ENCODE assay signal across 11 cellular contexts in the genomic region with DNA sequence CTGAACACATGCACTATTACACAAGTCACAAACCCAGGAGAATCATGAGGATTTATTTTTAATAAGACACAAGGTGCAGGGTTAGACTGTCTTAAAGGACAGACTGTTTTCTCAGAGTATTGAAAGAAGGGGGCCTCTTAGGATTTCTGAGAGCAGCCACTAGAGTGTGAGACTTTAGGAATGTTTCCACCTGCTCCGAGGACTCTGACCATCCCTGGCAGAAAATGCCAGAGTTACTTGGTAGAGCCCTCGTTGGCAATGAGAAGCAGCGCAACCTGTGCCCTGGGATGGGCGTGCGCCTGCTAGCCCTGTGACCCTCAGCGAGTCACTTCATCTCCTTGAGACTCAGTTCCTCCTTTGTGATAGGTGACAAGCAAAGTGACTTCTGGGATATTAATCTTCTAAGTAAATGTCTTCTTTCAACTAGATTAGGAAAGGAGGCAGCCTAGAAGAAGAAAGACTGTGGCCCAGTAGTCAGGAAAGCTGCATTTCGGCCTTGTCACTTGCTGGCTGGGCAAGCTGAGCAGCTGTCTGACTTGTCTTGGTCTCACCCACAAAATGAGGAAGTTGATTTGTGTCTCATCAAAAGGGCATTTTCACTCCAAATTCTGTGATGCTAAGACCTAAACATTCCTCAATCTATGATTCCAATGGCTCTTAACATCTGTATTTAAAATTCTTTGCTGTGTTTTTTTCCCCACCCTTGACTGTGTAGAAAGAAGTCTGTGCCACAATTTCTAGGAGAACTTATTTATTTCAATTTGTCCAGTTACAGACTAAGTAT.
DNase-seq lines count a peak whose midpoint lies in the region; ATAC-seq and TF ChIP-seq lines count a peak whose summit lies in the region.
"Had no signal": no experiment of that assay in that cellular context is flagged by ENCODE, and none has a peak within 500 bp of the region (broad histone marks: within the 10 kb centered on the region; RNA-seq: fewer than 3 reads in every experiment).

No MANE protein-coding gene starts in this region.

- no peak overlapping the region for H3K4me3 ChIP-seq in smooth muscle cell
- H3K4me3 ChIP-seq: mucosa of descending colon, SK-N-MC had no signal

- H3K36me3 Mint-ChIP-seq in MCF 10A (ENCODE audit: insufficient read depth, unreplicated experiment): no peaks in the 10 kb centered on the region
- no peaks in the 10 kb centered on the region for H3K36me3 Mint-ChIP-seq in activated CD4-positive, alpha-beta T cell treated with anti-CD3 and anti-CD28 coated beads, Interleukin-2, amount 10 ng/mL, durations not matched to agents 24 days and 14 days (ENCODE audit: low read depth)

- H3K36me3 ChIP-seq in smooth muscle cell (ENCODE audit: low read depth): no peaks in the 10 kb centered on the region

- CTCF ChIA-PET in MCF 10A (lab: Yijun Ruan, JAX): interaction anchor here (1.1 to 3.5 kb wide), 3 partner anchors 17 to 143 kb away, joined by 3 to 23 read pairs (median 4); no protein-coding TSS in a partner anchor

- H3K27ac Mint-ChIP-seq in MCF 10A (ENCODE audit: low read depth, unreplicated experiment): peak overlapping the region; percentile 98
- H3K27ac Mint-ChIP-seq in activated CD4-positive, alpha-beta T cell treated with anti-CD3 and anti-CD28 coated beads, Interleukin-2, amount 10 ng/mL, durations not matched to agents 24 days and 14 days: no peak overlapping the region

- H3K27ac ChIP-seq in smooth muscle cell (ENCODE audit: low read depth): peak overlapping the region; percentile 61
- H3K27ac ChIP-seq: SK-N-MC had no signal

- H3F3A ChIP-seq in smooth muscle cell (ENCODE audit: low read depth): no peaks in the 10 kb centered on the region

- DNase-seq in KG1 (lab: John Stamatoyannopoulos, UW) (peak; percentile 13), MCF 10A (ENCODE audit: unreplicated experiment) (no peak), smooth muscle cell (lab: John Stamatoyannopoulos, UW; ENCODE audit: unreplicated experiment) (no peak), NCI-H1048 (lab: John Stamatoyannopoulos, UW) (no peak), sciatic nerve (ENCODE audit: low spot score) (no peak)
- no peak for DNase-seq in activated CD4-positive, alpha-beta T cell treated with anti-CD3 and anti-CD28 coated beads, Interleukin-2, amount 10 ng/mL, durations not matched to agents 24 days and 14 days
- no peak for DNase-seq in activated CD4-positive, alpha-beta T cell treated with anti-CD3 and anti-CD28 coated beads, Interleukin-2, amount 50 U/mL, for 1 hour
- DNase-seq: mucosa of descending colon, NCI-H2081 treated with DMSO at 0.1 percent for 48 hours had no signal

- no peaks in the 10 kb centered on the region for H3K27me3 Mint-ChIP-seq in MCF 10A (ENCODE audit: insufficient read depth, unreplicated experiment)
- H3K27me3 Mint-ChIP-seq in activated CD4-positive, alpha-beta T cell treated with anti-CD3 and anti-CD28 coated beads, Interleukin-2, amount 10 ng/mL, durations not matched to agents 24 days and 14 days: peaks cover 16% of the 10 kb centered on the region

- WGBS in smooth muscle cell (ENCODE audit: low lambda C conversion rate): 97% methylated on average over 7 of the region's 7 CpGs

- no peaks in the 10 kb centered on the region for H3K79me2 ChIP-seq in smooth muscle cell (ENCODE audit: low read depth)

- H3K27me3 ChIP-seq in smooth muscle cell (ENCODE audit: low read depth): no peaks in the 10 kb centered on the region

- no peaks in the 10 kb centered on the region for H3K9me3 ChIP-seq in smooth muscle cell (replicated peaks; ENCODE audit: low read depth)
- H3K9me3 ChIP-seq: mucosa of descending colon had no signal

- no peaks in the 10 kb centered on the region for H3K4me1 ChIP-seq in smooth muscle cell (ENCODE audit: low read depth)

- ATAC-seq in GM18868 (IDR thresholded peaks at IDR 0.05; ENCODE audit: unreplicated experiment) (peak; percentile 82), sciatic nerve (no peak)
- ATAC-seq: mucosa of descending colon had no signal

- no peak overlapping the region for H3K4me2 ChIP-seq in smooth muscle cell

- POLR2A ChIA-PET in MCF 10A (lab: Yijun Ruan, JAX): interaction anchor here (0.6 to 3.9 kb wide), 11 partner anchors 12 to 468 kb away, joined by 3 to 62 read pairs (median 19); a partner anchor contains a TSS

- intact Hi-C loops in MCF 10A (cut with micrococcal nuclease): no loop called here
- intact Hi-C loops in activated CD4-positive, alpha-beta T cell treated with anti-CD3 and anti-CD28 coated beads, Interleukin-2, amount 10 ng/mL, durations not matched to agents 24 days and 14 days (cut with micrococcal nuclease): no loop called here
- intact Hi-C loops in sciatic nerve (cut with DNase I): no loop called here

- H3K9me3 Mint-ChIP-seq in MCF 10A (ENCODE audit: unreplicated experiment): no peaks in the 10 kb centered on the region
- no peaks in the 10 kb centered on the region for H3K9me3 Mint-ChIP-seq in activated CD4-positive, alpha-beta T cell treated with anti-CD3 and anti-CD28 coated beads, Interleukin-2, amount 10 ng/mL, durations not matched to agents 24 days and 14 days

- no peak overlapping the region for H3K4me3 Mint-ChIP-seq in MCF 10A (ENCODE audit: unreplicated experiment)
- H3K4me3 Mint-ChIP-seq in activated CD4-positive, alpha-beta T cell treated with anti-CD3 and anti-CD28 coated beads, Interleukin-2, amount 10 ng/mL, durations not matched to agents 24 days and 14 days: no peak overlapping the region

- H4K20me1 ChIP-seq in smooth muscle cell (ENCODE audit: low read depth): no peaks in the 10 kb centered on the region

- H2AFZ ChIP-seq in smooth muscle cell (ENCODE audit: low read depth): no peak overlapping the region

- TF ChIP-seq CTCF in MCF 10A (IDR thresholded peaks at IDR 0.05; ENCODE audit: unreplicated experiment) (no peak), smooth muscle cell (IDR thresholded peaks at IDR 0.05; ENCODE audit: borderline replicate concordance, insufficient read depth, poor library complexity, severe bottlenecking) (no peak)

- H3K9ac ChIP-seq in smooth muscle cell (ENCODE audit: low read depth): no peak overlapping the region

- BruUV-seq in MCF 10A (replicated peaks; lab: Mats Ljungman, UMichigan): TSS peak; percentile 71

- peaks cover 48% of the 10 kb centered on the region for H3K4me1 Mint-ChIP-seq in MCF 10A (ENCODE audit: insufficient read depth, unreplicated experiment)
- H3K4me1 Mint-ChIP-seq in activated CD4-positive, alpha-beta T cell treated with anti-CD3 and anti-CD28 coated beads, Interleukin-2, amount 10 ng/mL, durations not matched to agents 24 days and 14 days: no peaks in the 10 kb centered on the region
